8 cellular contexts compared by ENCODE assay signal in genomic region chr17:17184985-17185757, GRCh38. TPM values are rescaled to one million over a fixed set of nuclear protein-coding genes. Genes with fewer than 3 reads are reported as not detected.
DNase-seq lines count a peak whose midpoint lies in the region; ATAC-seq and TF ChIP-seq lines count a peak whose summit lies in the region.
"Not testable (repeated sequence)": the region's sequence is repeated elsewhere in the genome, so short reads cannot be mapped to it uniquely, and the experiment has no call there.

No MANE protein-coding gene starts in this region.

- H3K27ac ChIP-seq in BLaER1 = peak overlapping the region; percentile 78
- H3K27ac ChIP-seq in HCT116 (ENCODE audit: low read depth, low read length) = not testable (repeated sequence)
- peak overlapping the region; percentile 4 for H3K27ac ChIP-seq in RWPE2 (ENCODE audit: poor library complexity, severe bottlenecking)
- peak overlapping the region; percentile 4 to 49 for H3K27ac ChIP-seq in esophagus (ENCODE audit: low read depth in 2 of 2, low read length in 1 of 2)

- WGBS in esophagus, 2 donors = 65 to 72% methylated on average over 13 of the region's 13 CpGs

- ATAC-seq in HCT116; RWPE2 (ENCODE audit: low read depth): not testable (repeated sequence)
- peak; percentile 13 for ATAC-seq in activated CD8-positive, alpha-beta T cell treated with anti-CD3 and anti-CD28 coated beads, Interleukin-2, amount 10 ng/mL, durations not matched to agents 7 days and 5 days
- peak; percentile 39 for ATAC-seq in stimulated activated effector memory CD8-positive, alpha-beta T cell treated with anti-CD3 and anti-CD28 coated beads, Interleukin-12 subunit alpha, Interleukin-12 subunit beta, amount 100 ng/mL, for 72 hours

- peak overlapping the region; percentile 22 for H3K4me3 Mint-ChIP-seq in activated CD8-positive, alpha-beta T cell treated with anti-CD3 and anti-CD28 coated beads, Interleukin-2, amount 10 ng/mL, durations not matched to agents 7 days and 5 days
- H3K4me3 Mint-ChIP-seq in activated naive CD8-positive, alpha-beta T cell treated with anti-CD3 and anti-CD28 coated beads for 36 hours; mesothelial cell of epicardium: not testable (repeated sequence)
- H3K4me3 Mint-ChIP-seq in stimulated activated effector memory CD8-positive, alpha-beta T cell treated with anti-CD3 and anti-CD28 coated beads, Interleukin-12 subunit alpha, Interleukin-12 subunit beta, amount 100 ng/mL, for 72 hours = peak overlapping the region; percentile 60

- H4K20me1 ChIP-seq in BLaER1 = peaks cover 34% of the 10 kb centered on the region
- not testable (repeated sequence) for H4K20me1 ChIP-seq in HCT116 (ENCODE audit: insufficient read depth)

- not testable (repeated sequence) for TF ChIP-seq POLR2A in HCT116 (IDR thresholded peaks at IDR 0.05; ENCODE audit: borderline replicate concordance, extremely low read depth, insufficient read depth, insufficient read length)

- H3K4me1 ChIP-seq in BLaER1 = peaks cover 100% of the 10 kb centered on the region
- not testable (repeated sequence) for H3K4me1 ChIP-seq in HCT116 (ENCODE audit: control insufficient read depth in 1 of 2, insufficient read depth in 2 of 2, low read length in 2 of 2)
- H3K4me1 ChIP-seq in RWPE2 (ENCODE audit: insufficient read depth, poor library complexity, severe bottlenecking) = peaks cover 13% of the 10 kb centered on the region
- peaks cover 7 to 19% of the 10 kb centered on the region in 2 donors for H3K4me1 ChIP-seq in esophagus (ENCODE audit: control insufficient read depth in 2 of 2, insufficient read depth in 2 of 2, low read length in 1 of 2)

- POLR2A ChIA-PET in HCT116 (lab: Charles Lee) = not testable (repeated sequence)
- POLR2A ChIA-PET in activated CD8-positive, alpha-beta T cell treated with anti-CD3 and anti-CD28 coated beads, Interleukin-2, amount 10 ng/mL, durations not matched to agents 7 days and 5 days (lab: Charles Lee) = interaction anchor here (1.2 kb wide), 1 partner anchor 19 kb away, joined by 3 read pairs; no protein-coding TSS in a partner anchor

- H3K27ac Mint-ChIP-seq in activated CD8-positive, alpha-beta T cell treated with anti-CD3 and anti-CD28 coated beads, Interleukin-2, amount 10 ng/mL, durations not matched to agents 7 days and 5 days = peak overlapping the region; percentile 79
- peak overlapping the region; percentile 18 for H3K27ac Mint-ChIP-seq in activated naive CD8-positive, alpha-beta T cell treated with anti-CD3 and anti-CD28 coated beads for 36 hours
- peak overlapping the region; percentile 73 for H3K27ac Mint-ChIP-seq in mesothelial cell of epicardium
- H3K27ac Mint-ChIP-seq in stimulated activated effector memory CD8-positive, alpha-beta T cell treated with anti-CD3 and anti-CD28 coated beads, Interleukin-12 subunit alpha, Interleukin-12 subunit beta, amount 100 ng/mL, for 72 hours = peak overlapping the region; percentile 92

- peak overlapping the region; percentile 95 for H3K4me2 ChIP-seq in BLaER1
- H3K4me2 ChIP-seq in HCT116 (ENCODE audit: low read length) = not testable (repeated sequence)

- peak overlapping the region; percentile 66 for H3K9ac ChIP-seq in BLaER1
- H3K9ac ChIP-seq in HCT116 (ENCODE audit: low read length) = not testable (repeated sequence)

- RAD21 ChIA-PET in HCT116 (lab: Charles Lee; ENCODE audit: low non-redundant PET in 1 of 2, low total read pairs in 2 of 2, uncharacterized antibody in 2 of 2, unreplicated experiment in 2 of 2) = not testable (repeated sequence)

- H3K4me1 Mint-ChIP-seq in activated CD8-positive, alpha-beta T cell treated with anti-CD3 and anti-CD28 coated beads, Interleukin-2, amount 10 ng/mL, durations not matched to agents 7 days and 5 days (ENCODE audit: low read depth) = peaks cover 64% of the 10 kb centered on the region
- peaks cover 60% of the 10 kb centered on the region for H3K4me1 Mint-ChIP-seq in activated naive CD8-positive, alpha-beta T cell treated with anti-CD3 and anti-CD28 coated beads for 36 hours
- peaks cover 44% of the 10 kb centered on the region for H3K4me1 Mint-ChIP-seq in mesothelial cell of epicardium
- peaks cover 66% of the 10 kb centered on the region for H3K4me1 Mint-ChIP-seq in stimulated activated effector memory CD8-positive, alpha-beta T cell treated with anti-CD3 and anti-CD28 coated beads, Interleukin-12 subunit alpha, Interleukin-12 subunit beta, amount 100 ng/mL, for 72 hours

- not testable (repeated sequence) for H3K9me3 ChIP-seq in BLaER1; HCT116 (ENCODE audit: control insufficient read depth in 1 of 2, insufficient read depth in 1 of 2, low read depth in 1 of 2, low read length in 2 of 2); RWPE2 (ENCODE audit: severe bottlenecking); esophagus (ENCODE audit: control insufficient read depth in 2 of 2, insufficient read depth in 1 of 2, low read depth in 1 of 2, low read length in 1 of 2)

- not testable (repeated sequence) for DNase-seq in HCT116 (ENCODE audit: low read depth, low spot score); RWPE2 (ENCODE audit: low spot score); activated naive CD8-positive, alpha-beta T cell treated with anti-CD3 and anti-CD28 coated beads for 36 hours; mesothelial cell of epicardium (ENCODE audit: low spot score in 2 of 2, unreplicated experiment in 2 of 2); stimulated activated effector memory CD8-positive, alpha-beta T cell treated with anti-CD3 and anti-CD28 coated beads, Interleukin-12 subunit alpha, Interleukin-12 subunit beta, amount 100 ng/mL, for 72 hours (ENCODE audit: low spot score in 2 of 2)
- peak; percentile 47 for DNase-seq in activated CD8-positive, alpha-beta T cell treated with anti-CD3 and anti-CD28 coated beads, Interleukin-2, amount 10 ng/mL, durations not matched to agents 7 days and 5 days

- peak overlapping the region; percentile 35; the same call in 1 of the 2 replicates for H3K4me3 ChIP-seq in BLaER1
- H3K4me3 ChIP-seq in HCT116 (replicated peaks in 1 of 2; ENCODE audit: low read depth in 1 of 2, low read length in 2 of 2); RWPE2 (ENCODE audit: severe bottlenecking); esophagus (ENCODE audit: low read depth in 1 of 2, low read length in 2 of 2): not testable (repeated sequence)

- CTCF ChIA-PET in HCT116 (lab: Charles Lee) = not testable (repeated sequence)
- CTCF ChIA-PET in activated CD8-positive, alpha-beta T cell treated with anti-CD3 and anti-CD28 coated beads, Interleukin-2, amount 10 ng/mL, durations not matched to agents 7 days and 5 days (lab: Charles Lee) = interaction anchor here (0.7 to 1.5 kb wide), 3 partner anchors 13 to 43 kb away, joined by 3 to 4 read pairs (median 3); no protein-coding TSS in a partner anchor

- TF ChIP-seq RAD21 in HCT116 (IDR thresholded peaks at IDR 0.05; ENCODE audit: low read depth) = not testable (repeated sequence)

- H3K9me2 ChIP-seq in HCT116 (ENCODE audit: insufficient read depth) = not testable (repeated sequence)

- BruUV-seq in HCT116 (replicated peaks; lab: Mats Ljungman, UMichigan) = TSS peak; percentile 10

- not testable (repeated sequence) for H3K27me3 Mint-ChIP-seq in activated CD8-positive, alpha-beta T cell treated with anti-CD3 and anti-CD28 coated beads, Interleukin-2, amount 10 ng/mL, durations not matched to agents 7 days and 5 days (ENCODE audit: low read depth); activated naive CD8-positive, alpha-beta T cell treated with anti-CD3 and anti-CD28 coated beads for 36 hours; mesothelial cell of epicardium (ENCODE audit: low read depth)

- intact Hi-C loops in HCT116 (cut with micrococcal nuclease) = not testable (repeated sequence)

- TF ChIP-seq CTCF in HCT116 (IDR thresholded peaks at IDR 0.05 in 2 of 3, conservative IDR thresholded peaks at IDR 0.05 in 1 of 3; ENCODE audit: borderline replicate concordance in 1 of 3, insufficient read depth in 1 of 3, low read depth in 2 of 3, low read length in 2 of 3); RWPE2 (IDR thresholded peaks at IDR 0.05; ENCODE audit: poor library complexity, severe bottlenecking); mesothelial cell of epicardium (IDR thresholded peaks at IDR 0.05; ENCODE audit: unreplicated experiment): not testable (repeated sequence)

- H3K36me3 Mint-ChIP-seq in activated CD8-positive, alpha-beta T cell treated with anti-CD3 and anti-CD28 coated beads, Interleukin-2, amount 10 ng/mL, durations not matched to agents 7 days and 5 days (ENCODE audit: low read depth) = peaks cover 57% of the 10 kb centered on the region
- H3K36me3 Mint-ChIP-seq in activated naive CD8-positive, alpha-beta T cell treated with anti-CD3 and anti-CD28 coated beads for 36 hours = peaks cover 39% of the 10 kb centered on the region
- peaks cover 22% of the 10 kb centered on the region for H3K36me3 Mint-ChIP-seq in mesothelial cell of epicardium
- H3K36me3 Mint-ChIP-seq in stimulated activated effector memory CD8-positive, alpha-beta T cell treated with anti-CD3 and anti-CD28 coated beads, Interleukin-12 subunit alpha, Interleukin-12 subunit beta, amount 100 ng/mL, for 72 hours = peaks cover 81% of the 10 kb centered on the region

- not testable (repeated sequence) for H2AFZ ChIP-seq in HCT116 (ENCODE audit: low read depth, low read length, poor library complexity, severe bottlenecking)

- not testable (repeated sequence) for H3K79me2 ChIP-seq in HCT116 (ENCODE audit: insufficient read depth, low read length)

- H3K36me3 ChIP-seq in BLaER1 (peaks cover 53% of the 10 kb centered on the region), HCT116 (ENCODE audit: control insufficient read depth in 1 of 2, insufficient read depth in 2 of 2, low read length in 2 of 2) (peaks cover 15 to 34% of the 10 kb centered on the region in 2 experiments), RWPE2 (ENCODE audit: low read depth) (peaks cover 86% of the 10 kb centered on the region), esophagus (ENCODE audit: control insufficient read depth in 2 of 2, insufficient read depth in 2 of 2, low read length in 1 of 2) (peaks cover 5 to 26% of the 10 kb centered on the region in 2 donors)

- H3K9me3 Mint-ChIP-seq in activated CD8-positive, alpha-beta T cell treated with anti-CD3 and anti-CD28 coated beads, Interleukin-2, amount 10 ng/mL, durations not matched to agents 7 days and 5 days (ENCODE audit: insufficient read depth); activated naive CD8-positive, alpha-beta T cell treated with anti-CD3 and anti-CD28 coated beads for 36 hours; mesothelial cell of epicardium; stimulated activated effector memory CD8-positive, alpha-beta T cell treated with anti-CD3 and anti-CD28 coated beads, Interleukin-12 subunit alpha, Interleukin-12 subunit beta, amount 100 ng/mL, for 72 hours: not testable (repeated sequence)

- H3K27me3 ChIP-seq in BLaER1; HCT116 (ENCODE audit: insufficient read depth, low read length); RWPE2 (ENCODE audit: insufficient read depth, poor library complexity, severe bottlenecking); esophagus (ENCODE audit: control insufficient read depth in 1 of 2, insufficient read depth in 2 of 2, low read length in 2 of 2): not testable (repeated sequence)

RNA-seq across cellular contexts. Expression of gene PLD6, which starts 21.0 kb away (rescaled TPM):
- total RNA-seq in HCT116 (2021; ENCODE audit: unreplicated experiment) (15.6 TPM), mesothelial cell of epicardium (1.7 to 2.4 TPM (median 2.3 TPM) in 3 replicates)
- polyA plus RNA-seq in HCT116 (2012) = 10.1 TPM in 2 replicates
- 1 to 10 TPM; 3.8 to 4.2 TPM for total RNA-seq in activated CD8-positive, alpha-beta T cell treated with anti-CD3 and anti-CD28 coated beads, Interleukin-2, amount 10 ng/mL, durations not matched to agents 7 days and 5 days
- total RNA-seq in activated naive CD8-positive, alpha-beta T cell treated with anti-CD3 and anti-CD28 coated beads for 36 hours = 10 to 100 TPM; 19.4 to 19.5 TPM
- polyA plus RNA-seq in esophagus = 1 to 10 TPM; 1.2 TPM

RNA-seq across cellular contexts. Expression of gene FLCN, which starts 51.8 kb away (rescaled TPM):
- total RNA-seq in HCT116 (2021; ENCODE audit: unreplicated experiment) (23.7 TPM), mesothelial cell of epicardium (50.4 to 57.2 TPM (median 53.0 TPM) in 3 replicates)
- polyA plus RNA-seq in HCT116 (2012) = 14.2 and 15.2 TPM in 2 replicates
- 10 to 100 TPM; 37.0 to 37.4 TPM for total RNA-seq in activated CD8-positive, alpha-beta T cell treated with anti-CD3 and anti-CD28 coated beads, Interleukin-2, amount 10 ng/mL, durations not matched to agents 7 days and 5 days
- total RNA-seq in activated naive CD8-positive, alpha-beta T cell treated with anti-CD3 and anti-CD28 coated beads for 36 hours = 10 to 100 TPM; 21.3 to 22.7 TPM
- polyA plus RNA-seq in esophagus = 10 to 100 TPM; 10.3 to 16.3 TPM

Comparison
In these comparisons a context has a peak if more than half of its experiments do, and no peak if none do; other contexts are left out.
1. H3K27ac Mint-ChIP-seq: peak in every context shown above with its lines; median percentile 92 in stimulated activated effector memory CD8-positive, alpha-beta T cell treated with anti-CD3 and anti-CD28 coated beads, Interleukin-12 subunit alpha, Interleukin-12 subunit beta, amount 100 ng/mL, for 72 hours; 79 in activated CD8-positive, alpha-beta T cell treated with anti-CD3 and anti-CD28 coated beads, Interleukin-2, amount 10 ng/mL, durations not matched to agents 7 days and 5 days; 73 in mesothelial cell of epicardium; 18 in activated naive CD8-positive, alpha-beta T cell treated with anti-CD3 and anti-CD28 coated beads for 36 hours.